Comparison of ENCODE assay signal across 8 cellular contexts in genomic region chr1:43549921-43550597, GRCh38. TPM values are rescaled to one million over a fixed set of nuclear protein-coding genes. Genes with fewer than 3 reads are reported as not detected.
A peak's percentile ranks its signal among the peaks of the same experiment; 100 is the strongest.
DNase-seq lines count a peak whose midpoint lies in the region; ATAC-seq and TF ChIP-seq lines count a peak whose summit lies in the region.

No MANE protein-coding gene starts in this region.

- H3K9me3 ChIP-seq in adrenal gland (replicated peaks in 1 of 3) (no peaks in the 10 kb centered on the region), tibial artery (no peaks in the 10 kb centered on the region)

- peaks cover 5 to 13% of the 10 kb centered on the region in 2 donors for H3K4me1 ChIP-seq in adrenal gland (replicated peaks in 1 of 2)
- peaks cover 0 to 80% (median 24%) of the 10 kb centered on the region in 4 donors for H3K4me1 ChIP-seq in tibial artery

- intact Hi-C loops in adrenal gland (cut with DNase I) (no loop called here), left colon (cut with DNase I, micrococcal nuclease) (no loop called here), tibial artery (cut with DNase I; ENCODE audit: low total_unique reads) (no loop called here)

- TF ChIP-seq CTCF in C4-2B (conservative IDR thresholded peaks at IDR 0.05): no peak
- TF ChIP-seq CTCF in adrenal gland (IDR thresholded peaks at IDR 0.05): no peak
- no peak for TF ChIP-seq CTCF in tibial artery (IDR thresholded peaks at IDR 0.05)

- ATAC-seq in left colon (peak; percentile 63), HG02763 (IDR thresholded peaks at IDR 0.05; ENCODE audit: unreplicated experiment) (no peak)

- no peak for TF ChIP-seq POLR2A in adrenal gland (IDR thresholded peaks at IDR 0.05)

- peak; percentile 74 for TF ChIP-seq EP300 in Ishikawa (IDR thresholded peaks at IDR 0.05; ENCODE audit: borderline replicate concordance)

- H3K27ac ChIP-seq in C4-2B (peak overlapping the region; percentile 96), adrenal gland (peak overlapping the region in 2 of 5 donors; percentile 26 to 35), tibial artery (peak overlapping the region in 1 of 2 donors; percentile 38)

- 44 to 66% (median 46%) methylated on average over 17 to 30 of the region's 30 CpGs for WGBS in adrenal gland, 4 donors

- DNase-seq in adrenal gland (peak in 4 of 7 donors; percentile 39 to 62 (median 43)), left colon (peak; percentile 90), tibial artery (peak in 1 of 2 donors; percentile 77), NCI-H524 treated with DMSO at 0.1 percent for 48 hours (lab: John Stamatoyannopoulos, UW) (no peak), Ammon's horn (ENCODE audit: low spot score) (no peak)

- H3K27me3 ChIP-seq in adrenal gland: no peaks in the 10 kb centered on the region
- no peaks in the 10 kb centered on the region for H3K27me3 ChIP-seq in tibial artery

- no peaks in the 10 kb centered on the region for H3K36me3 ChIP-seq in adrenal gland (replicated peaks in 1 of 2)
- H3K36me3 ChIP-seq in tibial artery: peaks cover 0 to 13% (median 9%) of the 10 kb centered on the region in 3 donors

- H3K4me3 ChIP-seq in adrenal gland (peak overlapping the region in 2 of 4 donors; percentile 31 to 34), tibial artery (peak overlapping the region; percentile 17 to 33)

- TF ChIP-seq RAD21 in Ishikawa (IDR thresholded peaks at IDR 0.05; ENCODE audit: low read depth): no peak; the same call in none of the 2 replicates

TF ChIP-seq in Ishikawa, 13 proteins besides CTCF, POLR2A, EP300 and RAD21:
- TF ChIP-seq TEAD4 (IDR thresholded peaks at IDR 0.05) (peak; percentile 46), USF1 (IDR thresholded peaks at IDR 0.05) (peak; percentile 51), TCF12 (IDR thresholded peaks at IDR 0.05; ENCODE audit: low read depth) (peak; percentile 93), EGR1 (IDR thresholded peaks at IDR 0.05) (peak; percentile 81), REST (IDR thresholded peaks at IDR 0.05; ENCODE audit: low read depth) (no peak), ZBTB7A (IDR thresholded peaks at IDR 0.05; ENCODE audit: low read depth) (peak; percentile 88), YY1 (IDR thresholded peaks at IDR 0.05; ENCODE audit: low read depth) (peak; percentile 46; the same call in 1 of the 2 replicates), TAF1 (IDR thresholded peaks at IDR 0.05; ENCODE audit: low read depth) (peak; percentile 85), CREB1 (IDR thresholded peaks at IDR 0.05; ENCODE audit: low read depth) (0 out of 2 replicates have a peak, but pooled peaks have one; percentile 42), CEBPB (IDR thresholded peaks at IDR 0.05) (peak; percentile 36; the same call in 1 of the 2 replicates), NFIC (IDR thresholded peaks at IDR 0.05) (peak; percentile 52; the same call in 1 of the 2 replicates), FOXM1 (IDR thresholded peaks at IDR 0.05; ENCODE audit: borderline replicate concordance, low read depth) (peak; percentile 74; the same call in 1 of the 2 replicates)
- TF ChIP-seq, protein P1, sequence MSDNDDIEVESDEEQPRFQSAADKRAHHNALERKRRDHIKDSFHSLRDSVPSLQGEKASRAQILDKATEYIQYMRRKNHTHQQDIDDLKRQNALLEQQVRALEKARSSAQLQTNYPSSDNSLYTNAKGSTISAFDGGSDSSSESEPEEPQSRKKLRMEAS (IDR thresholded peaks at IDR 0.05): peak; percentile 60; the same call in 1 of the 2 replicates

RNA-seq across cellular contexts. Expression of gene PTPRF, which starts 19.4 kb away (rescaled TPM):
- total RNA-seq in adrenal gland (10 to 100 TPM; 15.0 to 92.0 (median 43.0) TPM), left colon (100 to 1,000 TPM; 514 to 671 TPM)
- polyA plus RNA-seq in adrenal gland: 10 to 100 TPM; 10.5 to 21.0 (median 19.9) TPM

Comparison
In these comparisons a context has a peak if more than half of its experiments do, and no peak if none do; other contexts are left out.
1. DNase-seq: peak in adrenal gland (4 of 7) and left colon (2 of 2); none in NCI-H524 treated with DMSO at 0.1 percent for 48 hours (single experiment) and Ammon's horn (single experiment).
2. RNA of gene PTPRF, which starts 19.4 kb away (total RNA-seq): 514 to 671 TPM in left colon; 15.0 to 92.0 TPM in adrenal gland; every median in the first group is over 4 times any median in the second.